Comparison of ENCODE assay signal across 20 cellular contexts in genomic region chr13:100387416-100387815, GRCh38.
"Had no signal": no experiment of that assay in that cellular context is flagged by ENCODE, and none has a peak within 500 bp of the region (broad histone marks: within the 10 kb centered on the region; RNA-seq: fewer than 3 reads in every experiment).

No MANE protein-coding gene starts in this region.

- H3K4me1 ChIP-seq: neural progenitor cell had no signal

- H3K4me2 ChIP-seq: neural progenitor cell had no signal

- H3K36me3 ChIP-seq: neural progenitor cell, pancreas, uterus had no signal

- H3K27me3 ChIP-seq: esophagus squamous epithelium, gastroesophageal sphincter, neural progenitor cell, pancreas, uterus had no signal

- H3K9ac ChIP-seq: neural progenitor cell had no signal

- H3K4me3 ChIP-seq: esophagus squamous epithelium, gastroesophageal sphincter, lung, neural progenitor cell, pancreas, uterus had no signal

- ATAC-seq: effector memory CD8-positive, alpha-beta T cell; gastroesophageal sphincter; left colon; left ventricle myocardium superior; natural killer cell treated with Interleukin-12 subunit alpha and Interleukin-12 subunit beta and Interleukin-15 and Interleukin-18, amount 100 ng/mL, for 72 hours; pancreas; right cardiac atrium had no signal

- FAIRE-seq: kidney, pancreas, small intestine had no signal

- H2AFZ ChIP-seq: neural progenitor cell had no signal

- DNase-seq: effector memory CD8-positive, alpha-beta T cell; esophagus squamous epithelium; foreskin fibroblast; kidney; left colon; left ventricle myocardium superior; mesenchymal stem cell; midbrain; nucleus accumbens; pancreas; right cardiac atrium; small intestine; stimulated activated CD4-positive, alpha-beta T cell treated with anti-CD3 and anti-CD28 coated beads, Interleukin-2, amount 100 ng/mL, for 48 hours; stimulated activated naive CD4-positive, alpha-beta T cell treated with Interleukin-2 at 50 U/mL for 16 hours; trophoblast cell; uterus had no signal

- H3K9me3 ChIP-seq: esophagus squamous epithelium, gastroesophageal sphincter, pancreas, uterus had no signal

- H3K27ac ChIP-seq: esophagus squamous epithelium, gastroesophageal sphincter, neural progenitor cell, pancreas, uterus had no signal
